14 cellular contexts compared by ENCODE assay signal in the genomic region with DNA sequence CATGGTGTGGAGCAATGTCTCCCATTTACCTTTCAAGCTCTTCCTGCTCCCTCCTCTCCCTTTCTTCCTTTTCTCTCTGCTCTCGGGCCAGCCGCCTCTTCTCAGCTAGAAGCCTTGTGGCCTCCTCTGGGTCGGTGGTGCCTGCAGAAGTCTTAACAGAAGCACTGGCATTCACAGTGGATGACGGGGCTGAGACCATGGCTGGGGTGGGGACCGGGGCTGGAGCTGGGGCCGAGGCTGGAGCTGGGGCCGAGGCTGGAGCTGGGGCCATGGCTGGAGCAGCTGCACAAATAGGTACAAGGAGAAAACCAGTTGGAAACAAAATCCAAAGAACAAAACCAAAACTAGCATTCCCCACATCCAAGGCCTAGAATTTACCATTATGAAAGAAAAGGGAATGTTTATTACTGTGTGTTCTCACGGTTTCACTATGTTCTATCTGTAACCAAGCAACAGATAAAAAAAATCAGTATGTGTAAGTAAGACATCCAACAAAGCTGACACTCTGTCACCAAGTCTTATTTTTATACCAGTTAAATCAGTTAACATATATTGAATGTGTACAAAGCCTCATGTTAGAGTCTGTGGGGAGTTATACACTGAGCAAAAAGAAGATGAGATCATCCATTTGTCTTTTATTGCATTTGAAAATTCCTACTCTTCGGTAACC.
A peak's percentile ranks its signal among the peaks of the same experiment; 100 is the strongest.
DNase-seq lines count a peak whose midpoint lies in the region; ATAC-seq and TF ChIP-seq lines count a peak whose summit lies in the region.
"Had no signal": no experiment of that assay in that cellular context is flagged by ENCODE, and none has a peak within 500 bp of the region (broad histone marks: within the 10 kb centered on the region; RNA-seq: fewer than 3 reads in every experiment).

No MANE protein-coding gene starts in this region.

- DNase-seq in caudate nucleus (lab: John Stamatoyannopoulos, UW) (peak in 1 of 61 donors; percentile 27), inferior parietal cortex (ENCODE audit: extremely low spot score) (peak; percentile 64), prostate gland (ENCODE audit: low spot score) (no peak), NCI-H2081 treated with DMSO at 0.1 percent for 48 hours (lab: John Stamatoyannopoulos, UW) (no peak), HEK293T (ENCODE audit: extremely low spot score) (no peak), heart right ventricle (no peak)
- no peak for DNase-seq in activated naive CD4-positive, alpha-beta T cell treated with anti-CD3 and anti-CD28 coated beads for 36 hours
- DNase-seq: BE2C; CD4-positive, alpha-beta memory T cell; DMS79; GM23248 had no signal

- H3K36me3 Mint-ChIP-seq in activated naive CD4-positive, alpha-beta T cell treated with anti-CD3 and anti-CD28 coated beads for 36 hours (ENCODE audit: low read depth): no peaks in the 10 kb centered on the region
- H3K36me3 Mint-ChIP-seq: CD4-positive, alpha-beta memory T cell had no signal

- no peak for ATAC-seq in heart right ventricle
- ATAC-seq: GM12878, HCT116 had no signal

- H3K27ac Mint-ChIP-seq in activated naive CD4-positive, alpha-beta T cell treated with anti-CD3 and anti-CD28 coated beads for 36 hours: no peak overlapping the region
- H3K27ac Mint-ChIP-seq: CD4-positive, alpha-beta memory T cell had no signal

- H3K4me1 Mint-ChIP-seq in activated naive CD4-positive, alpha-beta T cell treated with anti-CD3 and anti-CD28 coated beads for 36 hours (ENCODE audit: low read depth): peaks cover 10% of the 10 kb centered on the region

- H3K4me3 ChIP-seq in prostate gland: no peak overlapping the region
- no peak overlapping the region for H3K4me3 ChIP-seq in heart right ventricle
- H3K4me3 ChIP-seq: GM12878, GM23248 had no signal

- H3K4me1 ChIP-seq in prostate gland (replicated peaks) (no peaks in the 10 kb centered on the region), heart right ventricle (peaks cover 0 to 9% (median 4%) of the 10 kb centered on the region in 9 donors)

- H3K27me3 Mint-ChIP-seq in activated naive CD4-positive, alpha-beta T cell treated with anti-CD3 and anti-CD28 coated beads for 36 hours (ENCODE audit: low read depth): no peaks in the 10 kb centered on the region
- H3K27me3 Mint-ChIP-seq: CD4-positive, alpha-beta memory T cell had no signal

- H3K27ac ChIP-seq in caudate nucleus (ENCODE audit: low read depth, low read length) (peak overlapping the region; percentile 72), prostate gland (peak overlapping the region; percentile 28 to 33), heart right ventricle (no peak overlapping the region)
- H3K27ac ChIP-seq: C4-2B, GM23248 had no signal

- intact Hi-C loops in prostate gland (cut with DNase I) (no loop called here), heart right ventricle (cut with DNase I) (no loop called here)
- intact Hi-C loops in activated naive CD4-positive, alpha-beta T cell treated with anti-CD3 and anti-CD28 coated beads for 36 hours (cut with micrococcal nuclease): no loop called here

- H3K36me3 ChIP-seq in prostate gland (no peaks in the 10 kb centered on the region), heart right ventricle (peaks cover 0 to 15% (median 0%) of the 10 kb centered on the region in 9 donors)

- CTCF ChIA-PET in HEK293T (lab: Yijun Ruan, JAX): no interaction called here
- CTCF ChIA-PET in activated naive CD4-positive, alpha-beta T cell treated with anti-CD3 and anti-CD28 coated beads for 36 hours (lab: Charles Lee): no interaction called here

- no peak for TF ChIP-seq POLR2A in prostate gland (IDR thresholded peaks at IDR 0.05)

- WGBS in prostate gland: 86% methylated on average over 9 of the region's 9 CpGs
- WGBS in heart right ventricle, 2 donors: 83 to 88% methylated on average over 9 of the region's 9 CpGs

- no peak overlapping the region for H3K4me3 Mint-ChIP-seq in activated naive CD4-positive, alpha-beta T cell treated with anti-CD3 and anti-CD28 coated beads for 36 hours
- H3K4me3 Mint-ChIP-seq: CD4-positive, alpha-beta memory T cell had no signal

- POLR2A ChIA-PET in HEK293T (lab: Yijun Ruan, JAX): interaction anchor here (1.2 kb wide), 1 partner anchor 73 kb away, joined by 3 read pairs; a partner anchor contains a TSS

- no peak for TF ChIP-seq CTCF in prostate gland (IDR thresholded peaks at IDR 0.05)
- TF ChIP-seq CTCF in heart right ventricle (IDR thresholded peaks at IDR 0.05): no peak

- no peaks in the 10 kb centered on the region for H3K9me3 Mint-ChIP-seq in activated naive CD4-positive, alpha-beta T cell treated with anti-CD3 and anti-CD28 coated beads for 36 hours

- H3K9me3 ChIP-seq in prostate gland (no peaks in the 10 kb centered on the region), heart right ventricle (no peaks in the 10 kb centered on the region)
- H3K9me3 ChIP-seq: BE2C had no signal

- H3K27me3 ChIP-seq in prostate gland (replicated peaks; ENCODE audit: insufficient read depth) (no peaks in the 10 kb centered on the region), heart right ventricle (no peaks in the 10 kb centered on the region)
- H3K27me3 ChIP-seq: BE2C had no signal

TF ChIP-seq in HEK293T, 16 proteins besides CTCF, POLR2A, EP300 and RAD21:
- no peak for TF ChIP-seq LEF1 (IDR thresholded peaks at IDR 0.05; ENCODE audit: borderline replicate concordance)
TF ChIP-seq in HEK293T: peak in this region for 0.

Comparison
In these comparisons a context has a peak if more than half of its experiments do, and no peak if none do; other contexts are left out.
1. H3K27ac ChIP-seq: peak in caudate nucleus (single experiment) and prostate gland (2 of 2); none in heart right ventricle (0 of 10).